ENCODE assay signal across 26 cellular contexts in the genomic region with DNA sequence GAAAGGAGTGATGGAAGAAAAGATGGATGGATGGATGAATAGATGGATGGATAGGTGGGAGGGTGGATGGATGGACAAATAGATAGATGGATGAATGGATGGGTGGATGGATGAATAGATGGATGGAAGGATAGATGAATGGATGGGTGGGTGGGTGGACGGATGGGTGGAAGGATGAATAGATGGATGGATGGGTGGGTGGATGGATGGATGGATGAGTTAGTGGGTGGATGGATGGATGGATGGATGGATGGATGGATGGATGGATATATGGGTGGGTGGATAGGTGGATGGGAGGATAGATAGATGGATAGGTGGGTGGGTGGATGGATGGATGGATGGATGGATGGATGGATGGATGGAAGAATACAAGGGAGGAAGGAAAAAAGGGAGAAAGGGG.
"Had no signal": no experiment of that assay in that cellular context is flagged by ENCODE, and none has a peak within 500 bp of the region (broad histone marks: within the 10 kb centered on the region; RNA-seq: fewer than 3 reads in every experiment).

No MANE protein-coding gene starts in this region.

- H3K4me3 Mint-ChIP-seq: activated CD4-positive, alpha-beta T cell treated with anti-CD3 and anti-CD28 coated beads for 36 hours; activated CD4-positive, alpha-beta T cell treated with anti-CD3 and anti-CD28 coated beads, Interleukin-2, amount 10 ng/mL, durations not matched to agents 7 days and 5 days; activated CD8-positive, alpha-beta T cell treated with anti-CD3 and anti-CD28 coated beads for 36 hours; activated naive CD8-positive, alpha-beta T cell; activated T-cell treated with anti-CD3 and anti-CD28 coated beads, Interleukin-2, amount 50 U/mL, for 4 hours; activated T-helper 17 cell treated with anti-CD3 and anti-CD28 coated beads, Interleukin-2, amount 50 U/mL, for 72 hours; endodermal cell had no signal

- H3K36me3 ChIP-seq: brain microvascular endothelial cell, colonic mucosa had no signal

- H3K27me3 ChIP-seq: brain microvascular endothelial cell, colonic mucosa had no signal

- H3K27ac ChIP-seq: brain microvascular endothelial cell, colonic mucosa had no signal

- H3K9me3 Mint-ChIP-seq: activated CD4-positive, alpha-beta T cell treated with anti-CD3 and anti-CD28 coated beads, Interleukin-2, amount 10 ng/mL, durations not matched to agents 7 days and 5 days; activated T-cell treated with anti-CD3 and anti-CD28 coated beads, Interleukin-2, amount 50 U/mL, for 4 hours; activated T-helper 17 cell treated with anti-CD3 and anti-CD28 coated beads, Interleukin-2, amount 50 U/mL, for 72 hours; endodermal cell had no signal

- H3K27me3 Mint-ChIP-seq: activated CD4-positive, alpha-beta T cell treated with anti-CD3 and anti-CD28 coated beads for 36 hours; activated CD4-positive, alpha-beta T cell treated with anti-CD3 and anti-CD28 coated beads, Interleukin-2, amount 10 ng/mL, durations not matched to agents 7 days and 5 days; activated CD8-positive, alpha-beta T cell treated with anti-CD3 and anti-CD28 coated beads for 36 hours; activated naive CD8-positive, alpha-beta T cell; activated T-helper 17 cell treated with anti-CD3 and anti-CD28 coated beads, Interleukin-2, amount 50 U/mL, for 72 hours had no signal

- H3K4me3 ChIP-seq: colonic mucosa had no signal

- ATAC-seq: activated CD4-positive, alpha-beta T cell treated with anti-CD3 and anti-CD28 coated beads for 36 hours; activated CD8-positive, alpha-beta T cell treated with anti-CD3 and anti-CD28 coated beads for 36 hours; activated T-cell treated with anti-CD3 and anti-CD28 coated beads, Interleukin-2, amount 50 U/mL, for 4 hours; activated T-helper 17 cell treated with anti-CD3 and anti-CD28 coated beads, Interleukin-2, amount 50 U/mL, for 72 hours; esophagus mucosa had no signal

- H3K4me1 ChIP-seq: colonic mucosa had no signal

- H3K27ac Mint-ChIP-seq: activated CD4-positive, alpha-beta T cell treated with anti-CD3 and anti-CD28 coated beads for 36 hours; activated CD4-positive, alpha-beta T cell treated with anti-CD3 and anti-CD28 coated beads, Interleukin-2, amount 10 ng/mL, durations not matched to agents 7 days and 5 days; activated CD8-positive, alpha-beta T cell treated with anti-CD3 and anti-CD28 coated beads for 36 hours; activated naive CD8-positive, alpha-beta T cell; activated T-helper 17 cell treated with anti-CD3 and anti-CD28 coated beads, Interleukin-2, amount 50 U/mL, for 72 hours; endodermal cell had no signal

- H3K9me3 ChIP-seq: colonic mucosa had no signal

- DNase-seq: activated CD4-positive, alpha-beta T cell treated with anti-CD3 and anti-CD28 coated beads for 36 hours; activated CD4-positive, alpha-beta T cell treated with anti-CD3 and anti-CD28 coated beads, Interleukin-2, amount 10 ng/mL, durations not matched to agents 7 days and 5 days; activated CD4-positive, alpha-beta T cell treated with anti-CD3 and anti-CD28 coated beads, Interleukin-2, amount 50 U/mL, for 48 hours; activated CD4-positive, CD25-positive, alpha-beta regulatory T cell; activated CD4-positive, CD25-positive, alpha-beta regulatory T cell treated with anti-CD3 and anti-CD28 coated beads, Interleukin-2, amount 50 U/mL, for 72 hours; activated CD8-positive, alpha-beta memory T cell treated with anti-CD3 and anti-CD28 coated beads for 24 hours; activated CD8-positive, alpha-beta T cell treated with anti-CD3 and anti-CD28 coated beads for 36 hours; activated effector memory CD4-positive, alpha-beta T cell treated with Interleukin-2 at 50 U/mL for 16 hours; activated gamma-delta T cell treated with Interleukin-2 at 50 U/mL for 16 hours; activated naive CD4-positive, alpha-beta T cell treated with anti-CD3 and anti-CD28 coated beads, Interleukin-2, amount 50 U/mL, for 16 hours; activated naive CD4-positive, alpha-beta T cell treated with Interleukin-2 at 50 U/mL for 16 hours; activated T-cell treated with anti-CD3 and anti-CD28 coated beads, Interleukin-2, amount 50 U/mL, for 4 hours; amniotic stem cell; anterior cingulate cortex; brain microvascular endothelial cell; caudate nucleus; cerebellar nuclear complex; colonic mucosa; effector CD8-positive, alpha-beta T cell; endodermal cell; foreskin fibroblast; head of caudate nucleus; T-helper 2 cell had no signal
